In genomic region chr17:38885044-38885727, GRCh38 we compare ENCODE assay signal across 1 cellular context.
TF ChIP-seq lines count a peak whose summit lies in the region.

No MANE protein-coding gene starts in this region.

TF ChIP-seq in HepG2, 621 proteins besides CTCF, POLR2A, EP300 and RAD21 (continued from another document and continues in another):
- TF ChIP-seq, protein P1, sequence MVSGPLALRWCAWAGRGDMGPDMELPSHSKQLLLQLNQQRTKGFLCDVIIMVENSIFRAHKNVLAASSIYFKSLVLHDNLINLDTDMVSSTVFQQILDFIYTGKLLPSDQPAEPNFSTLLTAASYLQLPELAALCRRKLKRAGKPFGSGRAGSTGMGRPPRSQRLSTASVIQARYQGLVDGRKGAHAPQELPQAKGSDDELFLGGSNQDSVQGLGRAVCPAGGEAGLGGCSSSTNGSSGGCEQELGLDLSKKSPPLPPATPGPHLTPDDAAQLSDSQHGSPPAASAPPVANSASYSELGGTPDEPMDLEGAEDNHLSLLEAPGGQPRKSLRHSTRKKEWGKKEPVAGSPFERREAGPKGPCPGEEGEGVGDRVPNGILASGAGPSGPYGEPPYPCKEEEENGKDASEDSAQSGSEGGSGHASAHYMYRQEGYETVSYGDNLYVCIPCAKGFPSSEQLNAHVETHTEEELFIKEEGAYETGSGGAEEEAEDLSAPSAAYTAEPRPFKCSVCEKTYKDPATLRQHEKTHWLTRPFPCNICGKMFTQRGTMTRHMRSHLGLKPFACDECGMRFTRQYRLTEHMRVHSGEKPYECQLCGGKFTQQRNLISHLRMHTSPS (CRISPR knock-in tag; IDR thresholded peaks at IDR 0.05; ENCODE audit: low read depth): no peak
- TF ChIP-seq SNAPC4 (CRISPR knock-in tag; IDR thresholded peaks at IDR 0.05) (no peak), HDAC6 (IDR thresholded peaks at IDR 0.05; ENCODE audit: low read depth, low read length) (no peak), ZNF768 (CRISPR knock-in tag; IDR thresholded peaks at IDR 0.05) (peak; percentile 36; the same call in 1 of the 2 replicates), ZNF598 (CRISPR knock-in tag; IDR thresholded peaks at IDR 0.05; ENCODE audit: borderline replicate concordance) (peak; percentile 86; the same call in 1 of the 2 replicates), MNT (IDR thresholded peaks at IDR 0.05) (no peak), AFF4 (CRISPR knock-in tag; IDR thresholded peaks at IDR 0.05) (no peak), KDM2A (CRISPR knock-in tag; IDR thresholded peaks at IDR 0.05; ENCODE audit: borderline replicate concordance, low read depth) (no peak), MYC (CRISPR knock-in tag; IDR thresholded peaks at IDR 0.05; ENCODE audit: borderline replicate concordance) (no peak), SRF (IDR thresholded peaks at IDR 0.05; ENCODE audit: low read depth, low read length) (no peak), ZBTB37 (CRISPR knock-in tag; IDR thresholded peaks at IDR 0.05) (no peak), NFATC3 (CRISPR knock-in tag; IDR thresholded peaks at IDR 0.05) (peak; percentile 46; the same call in 1 of the 2 replicates), IRF2 (CRISPR knock-in tag; IDR thresholded peaks at IDR 0.05) (no peak), ATF1 (CRISPR knock-in tag; IDR thresholded peaks at IDR 0.05) (no peak), FLYWCH1 (CRISPR knock-in tag; IDR thresholded peaks at IDR 0.05) (no peak), ZNF230 (CRISPR knock-in tag; IDR thresholded peaks at IDR 0.05) (no peak), ZNF292 (CRISPR knock-in tag; IDR thresholded peaks at IDR 0.05; ENCODE audit: borderline replicate concordance, low read depth) (peak; percentile 31; the same call in 1 of the 2 replicates), NFE2L2 (IDR thresholded peaks at IDR 0.05; ENCODE audit: low read length) (no peak), CCAR2 (optimal IDR thresholded peaks at IDR 0.05; ENCODE audit: low read depth, low read length) (no peak), ZKSCAN8 (CRISPR knock-in tag; IDR thresholded peaks at IDR 0.05; ENCODE audit: borderline replicate concordance) (no peak), MTF2 (CRISPR knock-in tag; IDR thresholded peaks at IDR 0.05; ENCODE audit: borderline replicate concordance) (no peak), ZSCAN22 (CRISPR knock-in tag; IDR thresholded peaks at IDR 0.05) (no peak), SPEN (CRISPR knock-in tag; IDR thresholded peaks at IDR 0.05; ENCODE audit: low read depth) (no peak), TSC22D2 (CRISPR knock-in tag; IDR thresholded peaks at IDR 0.05; ENCODE audit: borderline replicate concordance) (no peak), ZNF20 (CRISPR knock-in tag; IDR thresholded peaks at IDR 0.05) (no peak), PHB2 (IDR thresholded peaks at IDR 0.05; ENCODE audit: partially characterized antibody) (no peak), ZBTB7B (CRISPR knock-in tag; IDR thresholded peaks at IDR 0.05) (peak; percentile 54; the same call in 1 of the 2 replicates), HOMEZ (CRISPR knock-in tag; IDR thresholded peaks at IDR 0.05; ENCODE audit: low read depth) (no peak), FOXA1 (IDR thresholded peaks at IDR 0.05) (no peak), FOXA1 (CRISPR knock-in tag; IDR thresholded peaks at IDR 0.05) (no peak), NRL (CRISPR knock-in tag; IDR thresholded peaks at IDR 0.05; ENCODE audit: borderline replicate concordance) (no peak), SIX1 (CRISPR knock-in tag; IDR thresholded peaks at IDR 0.05; ENCODE audit: borderline replicate concordance) (no peak), ZNF879 (CRISPR knock-in tag; IDR thresholded peaks at IDR 0.05) (no peak), ZFP82 (CRISPR knock-in tag; IDR thresholded peaks at IDR 0.05; ENCODE audit: borderline replicate concordance) (no peak)
- TF ChIP-seq, protein P2, sequence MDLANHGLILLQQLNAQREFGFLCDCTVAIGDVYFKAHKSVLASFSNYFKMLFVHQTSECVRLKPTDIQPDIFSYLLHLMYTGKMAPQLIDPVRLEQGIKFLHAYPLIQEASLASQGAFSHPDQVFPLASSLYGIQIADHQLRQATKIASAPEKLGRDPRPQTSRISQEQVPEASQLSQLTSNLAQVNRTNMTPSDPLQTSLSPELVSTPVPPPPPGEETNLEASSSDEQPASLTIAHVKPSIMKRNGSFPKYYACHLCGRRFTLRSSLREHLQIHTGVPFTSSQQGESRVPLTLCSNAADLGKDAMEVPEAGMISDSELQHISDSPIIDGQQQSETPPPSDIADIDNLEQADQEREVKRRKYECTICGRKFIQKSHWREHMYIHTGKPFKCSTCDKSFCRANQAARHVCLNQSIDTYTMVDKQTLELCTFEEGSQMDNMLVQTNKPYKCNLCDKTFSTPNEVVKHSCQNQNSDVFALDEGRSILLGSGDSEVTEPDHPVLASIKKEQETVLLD (CRISPR knock-in tag; IDR thresholded peaks at IDR 0.05; ENCODE audit: low read depth): no peak
- TF ChIP-seq, protein P3, sequence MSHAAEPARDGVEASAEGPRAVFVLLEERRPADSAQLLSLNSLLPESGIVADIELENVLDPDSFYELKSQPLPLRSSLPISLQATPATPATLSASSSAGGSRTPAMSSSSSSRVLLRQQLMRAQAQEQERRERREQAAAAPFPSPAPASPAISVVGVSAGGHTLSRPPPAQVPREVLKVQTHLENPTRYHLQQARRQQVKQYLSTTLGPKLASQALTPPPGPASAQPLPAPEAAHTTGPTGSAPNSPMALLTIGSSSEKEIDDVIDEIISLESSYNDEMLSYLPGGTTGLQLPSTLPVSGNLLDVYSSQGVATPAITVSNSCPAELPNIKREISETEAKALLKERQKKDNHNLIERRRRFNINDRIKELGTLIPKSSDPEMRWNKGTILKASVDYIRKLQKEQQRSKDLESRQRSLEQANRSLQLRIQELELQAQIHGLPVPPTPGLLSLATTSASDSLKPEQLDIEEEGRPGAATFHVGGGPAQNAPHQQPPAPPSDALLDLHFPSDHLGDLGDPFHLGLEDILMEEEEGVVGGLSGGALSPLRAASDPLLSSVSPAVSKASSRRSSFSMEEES (CRISPR knock-in tag; IDR thresholded peaks at IDR 0.05): no peak
- TF ChIP-seq, protein P4, sequence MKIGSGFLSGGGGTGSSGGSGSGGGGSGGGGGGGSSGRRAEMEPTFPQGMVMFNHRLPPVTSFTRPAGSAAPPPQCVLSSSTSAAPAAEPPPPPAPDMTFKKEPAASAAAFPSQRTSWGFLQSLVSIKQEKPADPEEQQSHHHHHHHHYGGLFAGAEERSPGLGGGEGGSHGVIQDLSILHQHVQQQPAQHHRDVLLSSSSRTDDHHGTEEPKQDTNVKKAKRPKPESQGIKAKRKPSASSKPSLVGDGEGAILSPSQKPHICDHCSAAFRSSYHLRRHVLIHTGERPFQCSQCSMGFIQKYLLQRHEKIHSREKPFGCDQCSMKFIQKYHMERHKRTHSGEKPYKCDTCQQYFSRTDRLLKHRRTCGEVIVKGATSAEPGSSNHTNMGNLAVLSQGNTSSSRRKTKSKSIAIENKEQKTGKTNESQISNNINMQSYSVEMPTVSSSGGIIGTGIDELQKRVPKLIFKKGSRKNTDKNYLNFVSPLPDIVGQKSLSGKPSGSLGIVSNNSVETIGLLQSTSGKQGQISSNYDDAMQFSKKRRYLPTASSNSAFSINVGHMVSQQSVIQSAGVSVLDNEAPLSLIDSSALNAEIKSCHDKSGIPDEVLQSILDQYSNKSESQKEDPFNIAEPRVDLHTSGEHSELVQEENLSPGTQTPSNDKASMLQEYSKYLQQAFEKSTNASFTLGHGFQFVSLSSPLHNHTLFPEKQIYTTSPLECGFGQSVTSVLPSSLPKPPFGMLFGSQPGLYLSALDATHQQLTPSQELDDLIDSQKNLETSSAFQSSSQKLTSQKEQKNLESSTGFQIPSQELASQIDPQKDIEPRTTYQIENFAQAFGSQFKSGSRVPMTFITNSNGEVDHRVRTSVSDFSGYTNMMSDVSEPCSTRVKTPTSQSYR (CRISPR knock-in tag; IDR thresholded peaks at IDR 0.05; ENCODE audit: borderline replicate concordance): no peak; the same call in 1 of the 2 replicates
